In genomic region chr10:87059401-87059800, GRCh38 we compare ENCODE assay signal across 33 cellular contexts. TPM values are rescaled to one million over a fixed set of nuclear protein-coding genes. Genes with fewer than 3 reads are reported as not detected.
"Had no signal": no experiment of that assay in that cellular context is flagged by ENCODE, and none has a peak within 500 bp of the region (broad histone marks: within the 10 kb centered on the region; RNA-seq: fewer than 3 reads in every experiment).

No MANE protein-coding gene starts in this region.

- H3K27me3 ChIP-seq: ascending aorta, breast epithelium, cardiac muscle cell, esophagus squamous epithelium, gastroesophageal sphincter, heart right ventricle had no signal

- DNase-seq: activated CD4-positive, alpha-beta memory T cell treated with anti-CD3 and anti-CD28 coated beads for 36 hours; activated CD4-positive, alpha-beta T cell treated with anti-CD3 and anti-CD28 coated beads for 36 hours; activated CD4-positive, alpha-beta T cell treated with anti-CD3 and anti-CD28 coated beads, Interleukin-2, amount 10 ng/mL, durations not matched to agents 24 days and 14 days; activated CD4-positive, CD25-positive, alpha-beta regulatory T cell; activated CD4-positive, CD25-positive, alpha-beta regulatory T cell treated with anti-CD3 and anti-CD28 coated beads, Interleukin-2, amount 50 U/mL, for 72 hours; activated CD8-positive, alpha-beta memory T cell treated with anti-CD3 and anti-CD28 coated beads, Interleukin-2, amount 50 U/mL, for 48 hours; activated effector memory CD4-positive, alpha-beta T cell treated with anti-CD3 and anti-CD28 coated beads, Interleukin-2, amount 50 U/mL, for 16 hours; activated naive CD4-positive, alpha-beta T cell treated with anti-CD3 and anti-CD28 coated beads for 36 hours; activated naive CD8-positive, alpha-beta T cell treated with anti-CD3 and anti-CD28 coated beads for 36 hours; activated naive CD8-positive, alpha-beta T cell treated with anti-CD3 and anti-CD28 coated beads, Interleukin-2, amount 50 U/mL, for 24 hours; activated T-cell treated with anti-CD3 and anti-CD28 coated beads, Interleukin-2, amount 50 U/mL, for 48 hours; cortex of kidney; dermis blood vessel endothelial cell; effector CD8-positive, alpha-beta T cell; esophagus squamous epithelium; foreskin melanocyte; heart right ventricle; T-helper 2 cell had no signal

- H3K27ac ChIP-seq: ascending aorta, breast epithelium, cardiac muscle cell, epithelial cell of prostate, esophagus squamous epithelium, gastroesophageal sphincter, heart right ventricle had no signal

- H3K4me1 ChIP-seq: ascending aorta, breast epithelium, gastroesophageal sphincter had no signal

- H3K4me3 ChIP-seq: ascending aorta, breast epithelium, cardiac muscle cell, esophagus squamous epithelium, gastroesophageal sphincter, heart right ventricle had no signal

- H3K36me3 ChIP-seq: breast epithelium had no signal

- ATAC-seq: activated CD4-positive, alpha-beta T cell treated with anti-CD3 and anti-CD28 coated beads for 36 hours; activated naive CD8-positive, alpha-beta T cell treated with anti-CD3 and anti-CD28 coated beads, Interleukin-2, amount 50 U/mL, for 24 hours; gastroesophageal sphincter; heart right ventricle had no signal

- H3K9me3 ChIP-seq: ascending aorta, breast epithelium, esophagus squamous epithelium, gastroesophageal sphincter, heart right ventricle had no signal

- FAIRE-seq: colon, endometrium, endothelial cell of umbilical vein had no signal

RNA-seq across cellular contexts. Expression of gene FAM25A, which starts 39.3 kb away (rescaled TPM):
- total RNA-seq: activated CD4-positive, alpha-beta memory T cell treated with anti-CD3 and anti-CD28 coated beads for 36 hours; activated CD4-positive, alpha-beta T cell treated with anti-CD3 and anti-CD28 coated beads for 36 hours; activated CD4-positive, alpha-beta T cell treated with anti-CD3 and anti-CD28 coated beads, Interleukin-2, amount 10 ng/mL, durations not matched to agents 24 days and 14 days; activated naive CD4-positive, alpha-beta T cell treated with anti-CD3 and anti-CD28 coated beads for 36 hours; activated naive CD8-positive, alpha-beta T cell treated with anti-CD3 and anti-CD28 coated beads for 36 hours; activated T-helper 1 cell treated with anti-CD3 and anti-CD28 coated beads, Interleukin-12 subunit alpha, Interleukin-12 subunit beta, Interleukin-2, Interleukin-4 antibody, amounts not matched to agents 30 ng/mL and 10 ng/mL and 1 ng/mL, durations not matched to agents 14 hours and 24 hours and 36 hours; activated T-helper 2 cell treated with anti-CD3 and anti-CD28 coated beads, Interferon-gamma antibody, Interleukin-2, Interleukin-4, amounts not matched to agents 10 μg/mL and 5 μg/mL and 100 μg/mL, durations not matched to agents 14 hours and 24 hours and 36 hours; ascending aorta; breast epithelium; cardiac muscle cell; cerebellum; dermis blood vessel endothelial cell; endothelial cell of umbilical vein; fibroblast of lung; fibroblast of villous mesenchyme; gastroesophageal sphincter; glomerular endothelial cell; heart right ventricle; T-helper 1 cell treated with Interleukin-12 subunit alpha and Interleukin-12 subunit beta and Interleukin-4 antibody, amounts not matched to agents 30 ng/mL and 1 ng/mL, for 36 hours had no signal
- polyA plus RNA-seq: cardiac muscle cell, endothelial cell of umbilical vein, fibroblast of lung, heart right ventricle had no signal
